In the genomic region with DNA sequence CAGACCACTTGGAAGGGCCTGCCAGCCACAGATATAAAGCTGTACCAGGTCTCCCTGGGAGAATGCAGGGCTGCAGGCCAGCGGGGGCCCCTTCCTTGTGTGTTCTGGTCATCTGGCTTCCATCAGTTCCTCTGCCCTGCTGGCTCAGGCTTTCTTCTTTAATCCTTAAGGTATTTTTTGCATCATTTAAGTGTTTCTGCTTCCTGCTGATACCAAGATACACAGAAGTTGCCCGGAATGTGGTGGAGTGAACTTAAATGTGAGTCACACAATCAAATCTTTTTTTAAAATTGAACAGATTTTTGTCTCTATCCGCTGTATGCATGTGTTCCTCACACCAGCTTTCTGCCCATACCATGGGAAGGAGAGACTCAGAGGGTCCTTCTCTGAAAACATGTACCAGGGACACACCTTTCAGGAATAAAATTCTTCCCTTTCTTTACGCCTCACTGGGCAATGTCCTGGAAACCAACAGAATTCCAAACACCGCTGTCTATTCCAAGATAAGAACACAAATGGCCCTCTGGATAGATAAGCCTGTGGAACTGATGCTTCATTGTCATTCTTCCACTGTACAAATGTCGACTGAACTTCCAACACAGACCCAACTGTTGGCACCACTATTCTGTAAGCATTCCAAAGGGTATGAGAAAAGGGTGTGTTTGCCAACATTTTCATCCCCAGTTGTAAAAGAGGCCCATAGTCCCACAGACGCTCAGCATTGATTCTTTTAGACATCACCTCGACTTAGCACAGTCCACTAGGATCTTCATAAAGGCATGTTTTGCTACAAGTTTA, we compare ENCODE assay signal across 14 cellular contexts.
DNase-seq lines count a peak whose midpoint lies in the region; ATAC-seq and TF ChIP-seq lines count a peak whose summit lies in the region.
"Had no signal": no experiment of that assay in that cellular context is flagged by ENCODE, and none has a peak within 500 bp of the region (broad histone marks: within the 10 kb centered on the region; RNA-seq: fewer than 3 reads in every experiment).

No MANE protein-coding gene starts in this region.

- H3K9me3 Mint-ChIP-seq in stimulated activated naive CD8-positive, alpha-beta T cell treated with anti-CD3 and anti-CD28 coated beads, Interleukin-15, amount 100 ng/mL, for 72 hours = peaks cover 5 to 6% of the 10 kb centered on the region in 2 donors
- H3K9me3 Mint-ChIP-seq: activated CD4-positive, alpha-beta memory T cell treated with anti-CD3 and anti-CD28 coated beads for 36 hours; CD8-positive, alpha-beta T cell had no signal

- H3K36me3 ChIP-seq in SK-N-SH (replicated peaks in 1 of 2; ENCODE audit: control insufficient read depth in 1 of 2, insufficient read depth in 2 of 2, low read length in 1 of 2) (no peaks in the 10 kb centered on the region), left lung (no peaks in the 10 kb centered on the region)
- H3K36me3 ChIP-seq: cardiac muscle cell had no signal

- H3K4me1 ChIP-seq in SK-N-SH (ENCODE audit: control insufficient read depth in 1 of 2, insufficient read depth in 2 of 2, low read depth in 1 of 2, low read length in 1 of 2) (peaks cover 0 to 5% of the 10 kb centered on the region in 2 experiments; a peak in 1 of 4 replicates), left lung (no peaks in the 10 kb centered on the region)

- no peak for TF ChIP-seq CTCF in SK-N-SH (IDR thresholded peaks at IDR 0.05)
- TF ChIP-seq CTCF in epithelial cell of esophagus (IDR thresholded peaks at IDR 0.05; ENCODE audit: insufficient read depth, low read depth, low read length, missing control alignments) = no peak
- no peak for TF ChIP-seq CTCF in left lung (IDR thresholded peaks at IDR 0.05)

- ATAC-seq in HG02870 (IDR thresholded peaks at IDR 0.05; ENCODE audit: unreplicated experiment) (no peak), left lung (no peak)
- no peak for ATAC-seq in stimulated activated naive CD8-positive, alpha-beta T cell treated with anti-CD3 and anti-CD28 coated beads, Interleukin-15, amount 100 ng/mL, for 72 hours
- ATAC-seq: CD8-positive, alpha-beta T cell; T-helper 17 cell had no signal

- no peaks in the 10 kb centered on the region for H3K27me3 ChIP-seq in SK-N-SH (ENCODE audit: insufficient read depth)
- H3K27me3 ChIP-seq in left lung = no peaks in the 10 kb centered on the region
- H3K27me3 ChIP-seq: cardiac muscle cell had no signal

- peak overlapping the region; percentile 10; the same call in 1 of the 2 replicates for H3K4me2 ChIP-seq in SK-N-SH
- H3K4me2 ChIP-seq: PC-9 had no signal

- DNase-seq in GDM1 (lab: John Stamatoyannopoulos, UW) (peak; percentile 46), SK-N-SH (no peak), epithelial cell of esophagus (ENCODE audit: low read depth) (peak; percentile 34), pulmonary artery endothelial cell (ENCODE audit: low read depth, low spot score) (peak; percentile 99), left lung (no peak)
- no peak for DNase-seq in stimulated activated CD4-positive, alpha-beta T cell treated with anti-CD3 and anti-CD28 coated beads, Interleukin-2, amount 100 ng/mL, for 24 hours
- no peak for DNase-seq in stimulated activated naive CD8-positive, alpha-beta T cell treated with anti-CD3 and anti-CD28 coated beads, Interleukin-15, amount 100 ng/mL, for 72 hours
- DNase-seq: activated CD4-positive, alpha-beta memory T cell treated with anti-CD3 and anti-CD28 coated beads for 36 hours; CD8-positive, alpha-beta T cell; PC-9; T-helper 17 cell had no signal

- intact Hi-C loops in left lung (cut with DNase I) = no loop called here

- TF ChIP-seq EP300 in SK-N-SH (IDR thresholded peaks at IDR 0.05; ENCODE audit: borderline replicate concordance in 1 of 2, low read depth in 1 of 2, low read length in 1 of 2) = peak in 1 of 2 experiments; percentile 73; a peak in 1 of 4 replicates

- no peak overlapping the region for H3K9ac ChIP-seq in SK-N-SH

- H3K79me2 ChIP-seq in SK-N-SH (ENCODE audit: insufficient read depth) = no peaks in the 10 kb centered on the region

- H3K27me3 Mint-ChIP-seq in stimulated activated naive CD8-positive, alpha-beta T cell treated with anti-CD3 and anti-CD28 coated beads, Interleukin-15, amount 100 ng/mL, for 72 hours = no peaks in the 10 kb centered on the region
- H3K27me3 Mint-ChIP-seq: T-helper 17 cell had no signal

- H2AFZ ChIP-seq in SK-N-SH (ENCODE audit: low read depth) = no peak overlapping the region
- H2AFZ ChIP-seq: PC-9 had no signal

- peak overlapping the region in 1 of 2 experiments; percentile 23; a peak in 1 of 4 replicates for H3K27ac ChIP-seq in SK-N-SH (ENCODE audit: low read depth in 2 of 2, low read length in 1 of 2)
- H3K27ac ChIP-seq in left lung = no peak overlapping the region
- H3K27ac ChIP-seq: cardiac muscle cell, PC-9 had no signal

- no peak for TF ChIP-seq RAD21 in SK-N-SH (IDR thresholded peaks at IDR 0.05; ENCODE audit: low read length)

- no peak overlapping the region for H3K27ac Mint-ChIP-seq in stimulated activated naive CD8-positive, alpha-beta T cell treated with anti-CD3 and anti-CD28 coated beads, Interleukin-15, amount 100 ng/mL, for 72 hours
- H3K27ac Mint-ChIP-seq: activated CD4-positive, alpha-beta memory T cell treated with anti-CD3 and anti-CD28 coated beads for 36 hours; activated T-helper 2 cell treated with anti-CD3 and anti-CD28 coated beads, Interferon-gamma antibody, Interleukin-2, Interleukin-4, amounts not matched to agents 10 μg/mL and 5 μg/mL and 100 μg/mL, durations not matched to agents 14 hours and 24 hours and 36 hours; CD8-positive, alpha-beta T cell; T-helper 17 cell had no signal

- H3K9me3 ChIP-seq in SK-N-SH = no peaks in the 10 kb centered on the region
- H3K9me3 ChIP-seq in left lung = no peaks in the 10 kb centered on the region

- H3K4me1 Mint-ChIP-seq in stimulated activated naive CD8-positive, alpha-beta T cell treated with anti-CD3 and anti-CD28 coated beads, Interleukin-15, amount 100 ng/mL, for 72 hours = no peaks in the 10 kb centered on the region
- H3K4me1 Mint-ChIP-seq: T-helper 17 cell had no signal

- H3K4me3 Mint-ChIP-seq in stimulated activated naive CD8-positive, alpha-beta T cell treated with anti-CD3 and anti-CD28 coated beads, Interleukin-15, amount 100 ng/mL, for 72 hours = no peak overlapping the region
- H3K4me3 Mint-ChIP-seq: activated CD4-positive, alpha-beta memory T cell treated with anti-CD3 and anti-CD28 coated beads for 36 hours; CD8-positive, alpha-beta T cell; T-helper 17 cell had no signal

- H3K4me3 ChIP-seq in SK-N-SH (ENCODE audit: low read depth in 2 of 2, low read length in 1 of 2) (no peak overlapping the region), epithelial cell of esophagus (ENCODE audit: low read length) (no peak overlapping the region), left lung (no peak overlapping the region)
- H3K4me3 ChIP-seq: cardiac muscle cell, PC-9 had no signal

- WGBS in SK-N-SH (ENCODE audit: low lambda C conversion rate) = 25% methylated on average over 8 of the region's 8 CpGs

- H3K9me2 ChIP-seq in SK-N-SH = no peaks in the 10 kb centered on the region

- POLR2A ChIA-PET in SK-N-SH (lab: Yijun Ruan, JAX) = no interaction called here

- CTCF ChIA-PET in SK-N-SH (lab: Yijun Ruan, JAX) = no interaction called here

- H3F3A ChIP-seq in SK-N-SH (replicated peaks; ENCODE audit: insufficient read depth) = no peaks in the 10 kb centered on the region

- no peaks in the 10 kb centered on the region for H4K20me1 ChIP-seq in SK-N-SH (ENCODE audit: insufficient read depth)

TF ChIP-seq in SK-N-SH, 30 proteins besides CTCF, POLR2A, EP300 and RAD21 (continues in another document):
- TF ChIP-seq, protein P1, sequence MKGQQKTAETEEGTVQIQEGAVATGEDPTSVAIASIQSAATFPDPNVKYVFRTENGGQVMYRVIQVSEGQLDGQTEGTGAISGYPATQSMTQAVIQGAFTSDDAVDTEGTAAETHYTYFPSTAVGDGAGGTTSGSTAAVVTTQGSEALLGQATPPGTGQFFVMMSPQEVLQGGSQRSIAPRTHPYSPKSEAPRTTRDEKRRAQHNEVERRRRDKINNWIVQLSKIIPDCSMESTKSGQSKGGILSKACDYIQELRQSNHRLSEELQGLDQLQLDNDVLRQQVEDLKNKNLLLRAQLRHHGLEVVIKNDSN (IDR thresholded peaks at IDR 0.05; ENCODE audit: borderline replicate concordance, low read depth) = no peak
- TF ChIP-seq FOXM1 (IDR thresholded peaks at IDR 0.05; ENCODE audit: low read depth) = peak; percentile 59; the same call in 1 of the 2 replicates
- peak; percentile 49; the same call in 1 of the 2 replicates for TF ChIP-seq TEAD4 (IDR thresholded peaks at IDR 0.05; ENCODE audit: borderline replicate concordance, insufficient read depth)
- no peak for TF ChIP-seq SIN3A (IDR thresholded peaks at IDR 0.05; ENCODE audit: borderline replicate concordance, low read depth, low read length)
- TF ChIP-seq, protein P2, sequence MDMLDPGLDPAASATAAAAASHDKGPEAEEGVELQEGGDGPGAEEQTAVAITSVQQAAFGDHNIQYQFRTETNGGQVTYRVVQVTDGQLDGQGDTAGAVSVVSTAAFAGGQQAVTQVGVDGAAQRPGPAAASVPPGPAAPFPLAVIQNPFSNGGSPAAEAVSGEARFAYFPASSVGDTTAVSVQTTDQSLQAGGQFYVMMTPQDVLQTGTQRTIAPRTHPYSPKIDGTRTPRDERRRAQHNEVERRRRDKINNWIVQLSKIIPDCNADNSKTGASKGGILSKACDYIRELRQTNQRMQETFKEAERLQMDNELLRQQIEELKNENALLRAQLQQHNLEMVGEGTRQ (IDR thresholded peaks at IDR 0.05; ENCODE audit: borderline replicate concordance, low read depth, low read length) = no peak
- peak; percentile 51; the same call in 1 of the 2 replicates for TF ChIP-seq FOSL2 (IDR thresholded peaks at IDR 0.05; ENCODE audit: borderline replicate concordance, low read depth)
- no peak for TF ChIP-seq MXI1 (IDR thresholded peaks at IDR 0.05; ENCODE audit: low read depth, low read length)
- TF ChIP-seq, protein P3, sequence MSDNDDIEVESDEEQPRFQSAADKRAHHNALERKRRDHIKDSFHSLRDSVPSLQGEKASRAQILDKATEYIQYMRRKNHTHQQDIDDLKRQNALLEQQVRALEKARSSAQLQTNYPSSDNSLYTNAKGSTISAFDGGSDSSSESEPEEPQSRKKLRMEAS (IDR thresholded peaks at IDR 0.05; ENCODE audit: low read depth) = no peak
- TF ChIP-seq RFX5 (IDR thresholded peaks at IDR 0.05; ENCODE audit: low read length) = no peak
- no peak for TF ChIP-seq EZH2phosphoT487 (IDR thresholded peaks at IDR 0.05; ENCODE audit: borderline replicate concordance, low read depth)
- no peak for TF ChIP-seq MEF2A (IDR thresholded peaks at IDR 0.05; ENCODE audit: borderline replicate concordance, low read depth)
- no peak for TF ChIP-seq POLR2AphosphoS5 (IDR thresholded peaks at IDR 0.05; ENCODE audit: low read depth, low read length)
- peak; percentile 31; the same call in 1 of the 2 replicates for TF ChIP-seq RXRA (IDR thresholded peaks at IDR 0.05; ENCODE audit: borderline replicate concordance, low read depth)

Comparison
In these comparisons a context has a peak if more than half of its experiments do, and no peak if none do; other contexts are left out.
1. DNase-seq: peak in GDM1 (single experiment), epithelial cell of esophagus (single experiment) and pulmonary artery endothelial cell (single experiment); none in SK-N-SH (single experiment), stimulated activated CD4-positive, alpha-beta T cell treated with anti-CD3 and anti-CD28 coated beads, Interleukin-2, amount 100 ng/mL, for 24 hours (0 of 2), stimulated activated naive CD8-positive, alpha-beta T cell treated with anti-CD3 and anti-CD28 coated beads, Interleukin-15, amount 100 ng/mL, for 72 hours (0 of 2) and left lung (0 of 2).